ENCODE assay signal across 19 cellular contexts in the genomic region with DNA sequence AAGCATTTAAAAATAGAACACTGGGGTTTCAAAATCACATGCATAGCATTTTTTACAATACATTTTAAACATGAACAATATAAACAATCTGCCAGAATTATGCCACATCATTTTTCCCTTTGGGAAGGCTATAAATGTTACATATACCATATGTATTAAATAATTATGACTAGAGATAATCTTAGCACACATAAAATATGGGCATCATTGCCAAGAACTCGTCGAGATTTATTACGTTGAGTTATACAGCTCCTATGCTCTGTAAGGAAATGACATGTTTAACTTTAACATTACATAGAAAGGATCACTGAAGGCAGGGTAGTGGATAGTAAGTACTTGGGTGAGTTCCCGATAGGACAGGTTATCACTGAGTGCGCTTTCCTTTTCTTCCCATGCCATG.
DNase-seq lines count a peak whose midpoint lies in the region; ATAC-seq, FAIRE-seq and TF ChIP-seq lines count a peak whose summit lies in the region.
"Had no signal": no experiment of that assay in that cellular context is flagged by ENCODE, and none has a peak within 500 bp of the region (broad histone marks: within the 10 kb centered on the region; RNA-seq: fewer than 3 reads in every experiment).

No MANE protein-coding gene starts in this region.

- H3K27me3 ChIP-seq in esophagus squamous epithelium, result no peaks in the 10 kb centered on the region

- intact Hi-C loops in mucosa of descending colon (cut with DNase I, micrococcal nuclease) (no loop called here), esophagus squamous epithelium (cut with DNase I) (no loop called here)
- intact Hi-C loops in activated T-helper 1 cell treated with anti-CD3 and anti-CD28 coated beads, Interleukin-12 subunit alpha, Interleukin-12 subunit beta, Interleukin-2, Interleukin-4 antibody, amounts not matched to agents 30 ng/mL and 10 ng/mL and 1 ng/mL, durations not matched to agents 14 hours and 24 hours and 36 hours (cut with micrococcal nuclease), result no loop called here

- no peaks in the 10 kb centered on the region for H3K27me3 Mint-ChIP-seq in WTC11 (ENCODE audit: low read depth)
- H3K27me3 Mint-ChIP-seq in activated T-helper 1 cell treated with anti-CD3 and anti-CD28 coated beads, Interleukin-12 subunit alpha, Interleukin-12 subunit beta, Interleukin-2, Interleukin-4 antibody, amounts not matched to agents 30 ng/mL and 10 ng/mL and 1 ng/mL, durations not matched to agents 14 hours and 24 hours and 36 hours (ENCODE audit: insufficient read depth), result peaks cover 3% of the 10 kb centered on the region

- 73 to 85% methylated on average over 5 of the region's 5 CpGs for whole genome bisulfite sequencing in esophagus squamous epithelium, 2 donors

- H3K27ac Mint-ChIP-seq in WTC11, result 0 out of 2 replicates have a peak overlapping the region, but pooled peaks have one; percentile 69
- no peak overlapping the region for H3K27ac Mint-ChIP-seq in activated T-helper 1 cell treated with anti-CD3 and anti-CD28 coated beads, Interleukin-12 subunit alpha, Interleukin-12 subunit beta, Interleukin-2, Interleukin-4 antibody, amounts not matched to agents 30 ng/mL and 10 ng/mL and 1 ng/mL, durations not matched to agents 14 hours and 24 hours and 36 hours

- H3K36me3 ChIP-seq in mucosa of descending colon (ENCODE audit: low read depth) (no peaks in the 10 kb centered on the region), esophagus squamous epithelium (no peaks in the 10 kb centered on the region)

- H3K9me3 Mint-ChIP-seq in WTC11, result no peaks in the 10 kb centered on the region
- H3K9me3 Mint-ChIP-seq in activated T-helper 1 cell treated with anti-CD3 and anti-CD28 coated beads, Interleukin-12 subunit alpha, Interleukin-12 subunit beta, Interleukin-2, Interleukin-4 antibody, amounts not matched to agents 30 ng/mL and 10 ng/mL and 1 ng/mL, durations not matched to agents 14 hours and 24 hours and 36 hours, result no peaks in the 10 kb centered on the region

- no peak for TF ChIP-seq POLR2A in GM12891 (IDR thresholded peaks at IDR 0.05; ENCODE audit: low read depth, low read length)
- no peak for TF ChIP-seq POLR2A in esophagus squamous epithelium (IDR thresholded peaks at IDR 0.05)

- POLR2A ChIA-PET in WTC11 (lab: Charles Lee), result no interaction called here

- no peak overlapping the region for H3K27ac ChIP-seq in esophagus squamous epithelium

- no peak for TF ChIP-seq CTCF in WTC11 (IDR thresholded peaks at IDR 0.05)
- no peak for TF ChIP-seq CTCF in fibroblast of the aortic adventitia (IDR thresholded peaks at IDR 0.05; ENCODE audit: insufficient read depth, low read length)
- TF ChIP-seq CTCF in mucosa of descending colon (IDR thresholded peaks at IDR 0.05), result no peak
- TF ChIP-seq CTCF in esophagus squamous epithelium (IDR thresholded peaks at IDR 0.05), result no peak

- no peak overlapping the region for H3K4me3 Mint-ChIP-seq in WTC11
- H3K4me3 Mint-ChIP-seq in activated T-helper 1 cell treated with anti-CD3 and anti-CD28 coated beads, Interleukin-12 subunit alpha, Interleukin-12 subunit beta, Interleukin-2, Interleukin-4 antibody, amounts not matched to agents 30 ng/mL and 10 ng/mL and 1 ng/mL, durations not matched to agents 14 hours and 24 hours and 36 hours, result no peak overlapping the region

- peak; percentile 5 for FAIRE-seq in GM12891 (lab: Jason Lieb, UNC)
- FAIRE-seq: A204.1 had no signal

- CTCF ChIA-PET in WTC11 (lab: Charles Lee), result no interaction called here

- DNase-seq in GM12891 (ENCODE audit: insufficient read length, low spot score) (no peak), WTC11 (ENCODE audit: low spot score) (no peak), fibroblast of the aortic adventitia (ENCODE audit: low read depth) (peak; percentile 30), mucosa of descending colon (no peak), esophagus squamous epithelium (lab: John Stamatoyannopoulos, UW) (no peak)
- no peak for DNase-seq in activated T-helper 1 cell treated with anti-CD3 and anti-CD28 coated beads, Interleukin-12 subunit alpha, Interleukin-12 subunit beta, Interleukin-2, Interleukin-4 antibody, amounts not matched to agents 30 ng/mL and 10 ng/mL and 1 ng/mL, durations not matched to agents 14 hours and 24 hours and 36 hours (ENCODE audit: low spot score)
- DNase-seq: C1 segment of cervical spinal cord; Karpas-422; MM.1S; NCI-H1105; NCI-H1694 treated with DMSO at 0.1 percent for 48 hours; NCI-H2107; NCI-H345; NK-92 treated with Interleukin-12 subunit alpha and Interleukin-12 subunit beta, amount 100 ng/mL, for 24 hours; OCI-M1; RPMI8226; SIG-M5 had no signal

- ATAC-seq in WTC11 (no peak), mucosa of descending colon (peak; percentile 50), GM19452 (IDR thresholded peaks at IDR 0.05; ENCODE audit: unreplicated experiment) (no peak)

- H3K4me1 ChIP-seq in mucosa of descending colon (ENCODE audit: low read depth), result peaks cover 6% of the 10 kb centered on the region
- H3K4me1 ChIP-seq in esophagus squamous epithelium, result peaks cover 0 to 24% (median 5%) of the 10 kb centered on the region in 3 donors

- no peaks in the 10 kb centered on the region for H3K36me3 Mint-ChIP-seq in WTC11
- no peaks in the 10 kb centered on the region for H3K36me3 Mint-ChIP-seq in activated T-helper 1 cell treated with anti-CD3 and anti-CD28 coated beads, Interleukin-12 subunit alpha, Interleukin-12 subunit beta, Interleukin-2, Interleukin-4 antibody, amounts not matched to agents 30 ng/mL and 10 ng/mL and 1 ng/mL, durations not matched to agents 14 hours and 24 hours and 36 hours (ENCODE audit: low read depth)

- peaks cover 41% of the 10 kb centered on the region for H3K4me1 Mint-ChIP-seq in WTC11
- H3K4me1 Mint-ChIP-seq in activated T-helper 1 cell treated with anti-CD3 and anti-CD28 coated beads, Interleukin-12 subunit alpha, Interleukin-12 subunit beta, Interleukin-2, Interleukin-4 antibody, amounts not matched to agents 30 ng/mL and 10 ng/mL and 1 ng/mL, durations not matched to agents 14 hours and 24 hours and 36 hours (ENCODE audit: low read depth), result no peaks in the 10 kb centered on the region

- H3K9me3 ChIP-seq in mucosa of descending colon (no peaks in the 10 kb centered on the region), esophagus squamous epithelium (no peaks in the 10 kb centered on the region)

- H3K4me3 ChIP-seq in fibroblast of the aortic adventitia (ENCODE audit: low read depth, low read length) (no peak overlapping the region), mucosa of descending colon (no peak overlapping the region), esophagus squamous epithelium (no peak overlapping the region)

TF ChIP-seq in GM12891, 5 proteins besides CTCF, POLR2A, EP300 and RAD21:
- TF ChIP-seq PAX5 (IDR thresholded peaks at IDR 0.05; ENCODE audit: insufficient read depth, low read length, severe bottlenecking) (no peak), POU2F2 (IDR thresholded peaks at IDR 0.05; ENCODE audit: low read depth, low read length) (no peak)

TF ChIP-seq in WTC11, 78 proteins besides CTCF, POLR2A, EP300 and RAD21 (continues in another document):
- no peak for TF ChIP-seq FOXP1 (CRISPR knock-in tag; IDR thresholded peaks at IDR 0.05; ENCODE audit: borderline replicate concordance)
- TF ChIP-seq ZNF423 (CRISPR knock-in tag; IDR thresholded peaks at IDR 0.05), result no peak
- TF ChIP-seq, protein P1, sequence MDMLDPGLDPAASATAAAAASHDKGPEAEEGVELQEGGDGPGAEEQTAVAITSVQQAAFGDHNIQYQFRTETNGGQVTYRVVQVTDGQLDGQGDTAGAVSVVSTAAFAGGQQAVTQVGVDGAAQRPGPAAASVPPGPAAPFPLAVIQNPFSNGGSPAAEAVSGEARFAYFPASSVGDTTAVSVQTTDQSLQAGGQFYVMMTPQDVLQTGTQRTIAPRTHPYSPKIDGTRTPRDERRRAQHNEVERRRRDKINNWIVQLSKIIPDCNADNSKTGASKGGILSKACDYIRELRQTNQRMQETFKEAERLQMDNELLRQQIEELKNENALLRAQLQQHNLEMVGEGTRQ (CRISPR knock-in tag; IDR thresholded peaks at IDR 0.05), result no peak
- no peak for TF ChIP-seq ZNF396 (CRISPR knock-in tag; IDR thresholded peaks at IDR 0.05; ENCODE audit: borderline replicate concordance)
- TF ChIP-seq IRF2 (CRISPR knock-in tag; IDR thresholded peaks at IDR 0.05; ENCODE audit: borderline replicate concordance, low read depth), result no peak
- TF ChIP-seq, protein P2, sequence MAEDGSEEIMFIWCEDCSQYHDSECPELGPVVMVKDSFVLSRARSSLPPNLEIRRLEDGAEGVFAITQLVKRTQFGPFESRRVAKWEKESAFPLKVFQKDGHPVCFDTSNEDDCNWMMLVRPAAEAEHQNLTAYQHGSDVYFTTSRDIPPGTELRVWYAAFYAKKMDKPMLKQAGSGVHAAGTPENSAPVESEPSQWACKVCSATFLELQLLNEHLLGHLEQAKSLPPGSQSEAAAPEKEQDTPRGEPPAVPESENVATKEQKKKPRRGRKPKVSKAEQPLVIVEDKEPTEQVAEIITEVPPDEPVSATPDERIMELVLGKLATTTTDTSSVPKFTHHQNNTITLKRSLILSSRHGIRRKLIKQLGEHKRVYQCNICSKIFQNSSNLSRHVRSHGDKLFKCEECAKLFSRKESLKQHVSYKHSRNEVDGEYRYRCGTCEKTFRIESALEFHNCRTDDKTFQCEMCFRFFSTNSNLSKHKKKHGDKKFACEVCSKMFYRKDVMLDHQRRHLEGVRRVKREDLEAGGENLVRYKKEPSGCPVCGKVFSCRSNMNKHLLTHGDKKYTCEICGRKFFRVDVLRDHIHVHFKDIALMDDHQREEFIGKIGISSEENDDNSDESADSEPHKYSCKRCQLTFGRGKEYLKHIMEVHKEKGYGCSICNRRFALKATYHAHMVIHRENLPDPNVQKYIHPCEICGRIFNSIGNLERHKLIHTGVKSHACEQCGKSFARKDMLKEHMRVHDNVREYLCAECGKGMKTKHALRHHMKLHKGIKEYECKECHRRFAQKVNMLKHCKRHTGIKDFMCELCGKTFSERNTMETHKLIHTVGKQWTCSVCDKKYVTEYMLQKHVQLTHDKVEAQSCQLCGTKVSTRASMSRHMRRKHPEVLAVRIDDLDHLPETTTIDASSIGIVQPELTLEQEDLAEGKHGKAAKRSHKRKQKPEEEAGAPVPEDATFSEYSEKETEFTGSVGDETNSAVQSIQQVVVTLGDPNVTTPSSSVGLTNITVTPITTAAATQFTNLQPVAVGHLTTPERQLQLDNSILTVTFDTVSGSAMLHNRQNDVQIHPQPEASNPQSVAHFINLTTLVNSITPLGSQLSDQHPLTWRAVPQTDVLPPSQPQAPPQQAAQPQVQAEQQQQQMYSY (CRISPR knock-in tag; IDR thresholded peaks at IDR 0.05), result no peak
- TF ChIP-seq TCF7 (CRISPR knock-in tag; IDR thresholded peaks at IDR 0.05; ENCODE audit: low read depth), result no peak
- TF ChIP-seq ZNF219 (CRISPR knock-in tag; IDR thresholded peaks at IDR 0.05; ENCODE audit: borderline replicate concordance), result no peak
- TF ChIP-seq PRRX2 (CRISPR knock-in tag; IDR thresholded peaks at IDR 0.05), result no peak
- TF ChIP-seq, protein P3, sequence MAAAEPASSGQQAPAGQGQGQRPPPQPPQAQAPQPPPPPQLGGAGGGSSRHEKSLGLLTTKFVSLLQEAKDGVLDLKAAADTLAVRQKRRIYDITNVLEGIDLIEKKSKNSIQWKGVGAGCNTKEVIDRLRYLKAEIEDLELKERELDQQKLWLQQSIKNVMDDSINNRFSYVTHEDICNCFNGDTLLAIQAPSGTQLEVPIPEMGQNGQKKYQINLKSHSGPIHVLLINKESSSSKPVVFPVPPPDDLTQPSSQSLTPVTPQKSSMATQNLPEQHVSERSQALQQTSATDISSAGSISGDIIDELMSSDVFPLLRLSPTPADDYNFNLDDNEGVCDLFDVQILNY (CRISPR knock-in tag; IDR thresholded peaks at IDR 0.05), result no peak
